In the genomic region with DNA sequence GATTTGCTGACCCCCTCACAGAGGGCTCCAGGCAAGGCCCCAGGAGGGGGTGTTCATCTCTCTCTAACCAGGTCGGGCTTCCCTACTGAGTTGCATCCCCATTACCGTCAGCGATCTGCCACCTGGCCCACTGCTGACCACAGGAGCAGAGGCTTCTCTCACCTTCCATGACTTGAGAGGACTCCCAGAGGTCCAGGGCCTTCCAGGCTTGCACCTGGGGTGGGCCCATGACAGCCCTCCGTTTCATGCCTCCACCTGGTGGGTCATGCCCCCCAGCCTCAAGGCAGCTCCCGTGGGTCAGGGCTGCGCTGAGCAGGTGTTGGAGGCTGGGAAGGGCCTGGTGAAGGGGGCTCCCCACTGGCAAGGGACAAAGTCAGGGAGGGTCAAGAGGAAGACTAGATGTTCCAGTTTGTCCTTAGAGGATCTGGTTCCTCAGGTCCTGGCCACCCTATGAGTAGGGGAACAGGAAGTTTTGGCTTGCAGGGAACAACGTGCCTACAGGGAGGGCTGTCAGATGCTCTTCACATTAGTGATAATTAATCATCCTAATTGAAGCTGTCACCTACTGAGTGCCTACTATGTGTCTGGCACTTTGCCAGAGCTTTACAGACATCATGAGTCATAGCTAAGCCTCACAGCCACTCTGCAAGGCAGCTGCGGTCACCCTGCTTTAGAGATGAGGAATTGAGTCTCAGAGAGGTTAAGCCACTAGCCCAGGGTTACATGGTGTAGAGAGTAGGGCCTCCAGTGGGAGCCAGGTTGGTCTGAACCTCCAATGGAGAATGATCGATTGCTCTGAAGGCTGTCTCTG, we compare ENCODE assay signal across 9 cellular contexts. TPM values are rescaled to one million over a fixed set of nuclear protein-coding genes. Genes with fewer than 3 reads are reported as not detected.
DNase-seq lines count a peak whose midpoint lies in the region; ATAC-seq, FAIRE-seq and TF ChIP-seq lines count a peak whose summit lies in the region.
"Had no signal": no experiment of that assay in that cellular context is flagged by ENCODE, and none has a peak within 500 bp of the region (broad histone marks: within the 10 kb centered on the region; RNA-seq: fewer than 3 reads in every experiment).

No MANE protein-coding gene starts in this region.

- H3K27me3 ChIP-seq in naive thymus-derived CD4-positive, alpha-beta T cell (ENCODE audit: control insufficient read depth in 2 of 2, insufficient read depth in 2 of 2, low read length in 2 of 2), result no peaks in the 10 kb centered on the region

- no peaks in the 10 kb centered on the region for H3K9me3 Mint-ChIP-seq in naive thymus-derived CD4-positive, alpha-beta T cell
- H3K9me3 Mint-ChIP-seq: activated T-helper 2 cell treated with anti-CD3 and anti-CD28 coated beads, Interferon-gamma antibody, Interleukin-2, Interleukin-4, amounts not matched to agents 10 μg/mL and 5 μg/mL and 100 μg/mL, durations not matched to agents 14 hours and 24 hours and 36 hours had no signal

- no peak overlapping the region for H3K27ac ChIP-seq in naive thymus-derived CD4-positive, alpha-beta T cell (ENCODE audit: low read depth, low read length)

- CTCF ChIA-PET in naive thymus-derived CD4-positive, alpha-beta T cell (lab: Charles Lee), result interaction anchor here (0.6 kb wide), 1 partner anchor 84 kb away, joined by 3 read pairs; no protein-coding TSS in a partner anchor

- peak overlapping the region in 1 of 9 donors; percentile 46 for H3K27ac Mint-ChIP-seq in naive thymus-derived CD4-positive, alpha-beta T cell
- H3K27ac Mint-ChIP-seq: activated T-helper 2 cell treated with anti-CD3 and anti-CD28 coated beads, Interferon-gamma antibody, Interleukin-2, Interleukin-4, amounts not matched to agents 10 μg/mL and 5 μg/mL and 100 μg/mL, durations not matched to agents 14 hours and 24 hours and 36 hours had no signal

- H3K27me3 Mint-ChIP-seq in naive thymus-derived CD4-positive, alpha-beta T cell, result peaks cover 0 to 1% (median 0%) of the 10 kb centered on the region in 5 donors

- no peaks in the 10 kb centered on the region for H3K36me3 Mint-ChIP-seq in naive thymus-derived CD4-positive, alpha-beta T cell

- POLR2A ChIA-PET in naive thymus-derived CD4-positive, alpha-beta T cell (lab: Charles Lee), result no interaction called here

- H3K9me3 ChIP-seq in naive thymus-derived CD4-positive, alpha-beta T cell (ENCODE audit: control insufficient read depth in 2 of 3, low read length in 3 of 3), result no peaks in the 10 kb centered on the region

- peaks cover 0 to 6% (median 0%) of the 10 kb centered on the region in 7 donors for H3K4me1 Mint-ChIP-seq in naive thymus-derived CD4-positive, alpha-beta T cell

- no peaks in the 10 kb centered on the region for H3K36me3 ChIP-seq in naive thymus-derived CD4-positive, alpha-beta T cell (ENCODE audit: control insufficient read depth in 2 of 3, insufficient read depth in 3 of 3, low read length in 3 of 3)

- H3K4me3 ChIP-seq in naive thymus-derived CD4-positive, alpha-beta T cell (ENCODE audit: low read length), result no peak overlapping the region

- peak; percentile 63 for ATAC-seq in HG02884 (IDR thresholded peaks at IDR 0.05; ENCODE audit: unreplicated experiment)
- peak; percentile 48 for ATAC-seq in SK-N-SH treated with all-trans-retinoic acid at 6 μM for 48 hours
- ATAC-seq in naive thymus-derived CD4-positive, alpha-beta T cell, result peak; percentile 74

- H3K4me3 Mint-ChIP-seq in naive thymus-derived CD4-positive, alpha-beta T cell, result no peak overlapping the region

- FAIRE-seq in GM19239 (lab: Jason Lieb, UNC), result no peak

- peaks cover 0 to 4% of the 10 kb centered on the region in 2 donors for H3K4me1 ChIP-seq in naive thymus-derived CD4-positive, alpha-beta T cell (ENCODE audit: control insufficient read depth in 2 of 2, insufficient read depth in 2 of 2, low read length in 2 of 2)

- intact Hi-C loops in naive thymus-derived CD4-positive, alpha-beta T cell (cut with micrococcal nuclease), result no loop called here

- DNase-seq in NCI-H1417 (lab: John Stamatoyannopoulos, UW) (peak in 2 of 3 experiments; percentile 17 to 74), NCI-H1417 treated with DMSO at 0.1 percent for 48 hours (lab: John Stamatoyannopoulos, UW) (no peak), NCI-H524 treated with DMSO at 0.1 percent for 48 hours (lab: John Stamatoyannopoulos, UW) (no peak), GM19239 (ENCODE audit: insufficient read length, low spot score) (no peak), kidney glomerular epithelial cell (lab: John Stamatoyannopoulos, UW) (no peak)
- no peak for DNase-seq in naive thymus-derived CD4-positive, alpha-beta T cell

TF ChIP-seq in SK-N-SH treated with all-trans-retinoic acid at 6 μM for 48 hours, 23 proteins besides CTCF, POLR2A, EP300 and RAD21:
- no peak for TF ChIP-seq ZNF565 (CRISPR knock-in tag; conservative IDR thresholded peaks at IDR 0.05; ENCODE audit: low read depth)
- TF ChIP-seq ESRRG (CRISPR knock-in tag; IDR thresholded peaks at IDR 0.05), result no peak
- TF ChIP-seq ZNF8 (CRISPR knock-in tag; IDR thresholded peaks at IDR 0.05), result no peak

RNA-seq across cellular contexts. Expression of a gene that starts 13.8 kb away (rescaled TPM):
- total RNA-seq in naive thymus-derived CD4-positive, alpha-beta T cell, result 1,000 to 10,000 TPM in 2 of 5 experiments, 100 to 1,000 TPM in 3; 144 to 1,533 (median 246) TPM
- 100 to 1,000 TPM; 202 to 280 TPM for polyA plus RNA-seq in naive thymus-derived CD4-positive, alpha-beta T cell

Comparison
In these comparisons a context has a peak if more than half of its experiments do, and no peak if none do; other contexts are left out.
1. DNase-seq: peak in NCI-H1417 (2 of 3); none in NCI-H1417 treated with DMSO at 0.1 percent for 48 hours (single experiment), naive thymus-derived CD4-positive, alpha-beta T cell (0 of 9), NCI-H524 treated with DMSO at 0.1 percent for 48 hours (single experiment), GM19239 (single experiment) and kidney glomerular epithelial cell (single experiment).
2. Peak in every context shown above with its lines, with median percentiles within 50 percentile points of each other: ATAC-seq.